In the genomic region with DNA sequence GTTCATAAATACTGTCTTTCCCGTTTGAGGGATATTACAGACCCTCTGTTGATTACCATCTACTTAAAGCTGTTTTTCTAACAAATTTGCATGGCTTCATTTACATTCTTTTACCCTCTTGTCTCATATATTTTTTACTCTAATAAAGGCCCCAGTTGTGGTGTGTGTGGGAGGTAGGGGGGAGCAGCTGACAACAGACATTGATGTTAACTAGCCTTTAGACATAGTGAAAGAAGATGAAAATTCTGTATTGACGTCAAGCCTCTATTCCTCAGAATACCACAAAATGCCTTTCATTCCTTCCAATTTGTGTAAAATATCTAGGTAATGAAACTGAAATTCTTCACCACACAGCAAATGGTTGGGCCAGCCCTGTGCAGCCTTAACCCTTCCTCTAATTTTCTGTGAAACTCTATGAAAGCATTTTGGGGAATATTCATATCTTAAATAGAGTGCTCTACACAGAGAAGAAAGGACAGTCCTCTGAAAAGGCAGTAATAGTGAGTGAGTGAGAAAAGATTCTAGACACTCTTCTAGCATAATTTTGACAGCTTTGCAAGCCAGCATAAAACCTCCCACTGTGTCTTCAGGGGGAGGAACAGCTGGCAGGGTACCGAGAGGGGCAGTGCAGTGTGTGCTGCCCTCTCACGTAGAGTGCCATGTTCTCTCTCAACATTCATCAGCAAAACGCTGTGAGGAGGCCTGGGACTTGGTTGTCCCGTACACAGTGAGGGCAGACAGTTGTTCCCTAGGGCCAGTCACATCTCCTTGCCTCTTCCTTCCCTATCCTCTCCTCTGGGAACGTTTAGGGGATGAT, we compare ENCODE assay signal across 1 cellular context.
TF ChIP-seq lines count a peak whose summit lies in the region.

No MANE protein-coding gene starts in this region.

TF ChIP-seq in GM23338, 12 proteins besides CTCF, POLR2A, EP300 and RAD21 (continued from another document):
- TF ChIP-seq, protein P1, sequence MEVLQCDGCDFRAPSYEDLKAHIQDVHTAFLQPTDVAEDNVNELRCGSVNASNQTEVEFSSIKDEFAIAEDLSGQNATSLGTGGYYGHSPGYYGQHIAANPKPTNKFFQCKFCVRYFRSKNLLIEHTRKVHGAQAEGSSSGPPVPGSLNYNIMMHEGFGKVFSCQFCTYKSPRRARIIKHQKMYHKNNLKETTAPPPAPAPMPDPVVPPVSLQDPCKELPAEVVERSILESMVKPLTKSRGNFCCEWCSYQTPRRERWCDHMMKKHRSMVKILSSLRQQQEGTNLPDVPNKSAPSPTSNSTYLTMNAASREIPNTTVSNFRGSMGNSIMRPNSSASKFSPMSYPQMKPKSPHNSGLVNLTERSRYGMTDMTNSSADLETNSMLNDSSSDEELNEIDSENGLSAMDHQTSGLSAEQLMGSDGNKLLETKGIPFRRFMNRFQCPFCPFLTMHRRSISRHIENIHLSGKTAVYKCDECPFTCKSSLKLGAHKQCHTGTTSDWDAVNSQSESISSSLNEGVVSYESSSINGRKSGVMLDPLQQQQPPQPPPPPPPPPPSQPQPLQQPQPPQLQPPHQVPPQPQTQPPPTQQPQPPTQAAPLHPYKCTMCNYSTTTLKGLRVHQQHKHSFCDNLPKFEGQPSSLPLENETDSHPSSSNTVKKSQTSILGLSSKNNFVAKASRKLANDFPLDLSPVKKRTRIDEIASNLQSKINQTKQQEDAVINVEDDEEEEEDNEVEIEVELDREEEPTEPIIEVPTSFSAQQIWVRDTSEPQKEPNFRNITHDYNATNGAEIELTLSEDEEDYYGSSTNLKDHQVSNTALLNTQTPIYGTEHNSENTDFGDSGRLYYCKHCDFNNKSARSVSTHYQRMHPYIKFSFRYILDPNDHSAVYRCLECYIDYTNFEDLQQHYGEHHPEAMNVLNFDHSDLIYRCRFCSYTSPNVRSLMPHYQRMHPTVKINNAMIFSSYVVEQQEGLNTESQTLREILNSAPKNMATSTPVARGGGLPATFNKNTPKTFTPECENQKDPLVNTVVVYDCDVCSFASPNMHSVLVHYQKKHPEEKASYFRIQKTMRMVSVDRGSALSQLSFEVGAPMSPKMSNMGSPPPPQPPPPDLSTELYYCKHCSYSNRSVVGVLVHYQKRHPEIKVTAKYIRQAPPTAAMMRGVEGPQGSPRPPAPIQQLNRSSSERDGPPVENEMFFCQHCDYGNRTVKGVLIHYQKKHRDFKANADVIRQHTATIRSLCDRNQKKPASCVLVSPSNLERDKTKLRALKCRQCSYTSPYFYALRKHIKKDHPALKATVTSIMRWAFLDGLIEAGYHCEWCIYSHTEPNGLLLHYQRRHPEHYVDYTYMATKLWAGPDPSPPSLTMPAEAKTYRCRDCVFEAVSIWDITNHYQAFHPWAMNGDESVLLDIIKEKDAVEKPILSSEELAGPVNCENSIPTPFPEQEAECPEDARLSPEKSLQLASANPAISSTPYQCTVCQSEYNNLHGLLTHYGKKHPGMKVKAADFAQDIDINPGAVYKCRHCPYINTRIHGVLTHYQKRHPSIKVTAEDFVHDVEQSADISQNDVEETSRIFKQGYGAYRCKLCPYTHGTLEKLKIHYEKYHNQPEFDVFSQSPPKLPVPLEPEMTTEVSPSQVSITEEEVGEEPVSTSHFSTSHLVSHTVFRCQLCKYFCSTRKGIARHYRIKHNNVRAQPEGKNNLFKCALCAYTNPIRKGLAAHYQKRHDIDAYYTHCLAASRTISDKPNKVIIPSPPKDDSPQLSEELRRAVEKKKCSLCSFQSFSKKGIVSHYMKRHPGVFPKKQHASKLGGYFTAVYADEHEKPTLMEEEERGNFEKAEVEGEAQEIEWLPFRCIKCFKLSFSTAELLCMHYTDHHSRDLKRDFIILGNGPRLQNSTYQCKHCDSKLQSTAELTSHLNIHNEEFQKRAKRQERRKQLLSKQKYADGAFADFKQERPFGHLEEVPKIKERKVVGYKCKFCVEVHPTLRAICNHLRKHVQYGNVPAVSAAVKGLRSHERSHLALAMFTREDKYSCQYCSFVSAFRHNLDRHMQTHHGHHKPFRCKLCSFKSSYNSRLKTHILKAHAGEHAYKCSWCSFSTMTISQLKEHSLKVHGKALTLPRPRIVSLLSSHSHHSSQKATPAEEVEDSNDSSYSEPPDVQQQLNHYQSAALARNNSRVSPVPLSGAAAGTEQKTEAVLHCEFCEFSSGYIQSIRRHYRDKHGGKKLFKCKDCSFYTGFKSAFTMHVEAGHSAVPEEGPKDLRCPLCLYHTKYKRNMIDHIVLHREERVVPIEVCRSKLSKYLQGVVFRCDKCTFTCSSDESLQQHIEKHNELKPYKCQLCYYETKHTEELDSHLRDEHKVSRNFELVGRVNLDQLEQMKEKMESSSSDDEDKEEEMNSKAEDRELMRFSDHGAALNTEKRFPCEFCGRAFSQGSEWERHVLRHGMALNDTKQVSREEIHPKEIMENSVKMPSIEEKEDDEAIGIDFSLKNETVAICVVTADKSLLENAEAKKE (CRISPR knock-in tag; IDR thresholded peaks at IDR 0.05) = no peak
- TF ChIP-seq, protein P2, sequence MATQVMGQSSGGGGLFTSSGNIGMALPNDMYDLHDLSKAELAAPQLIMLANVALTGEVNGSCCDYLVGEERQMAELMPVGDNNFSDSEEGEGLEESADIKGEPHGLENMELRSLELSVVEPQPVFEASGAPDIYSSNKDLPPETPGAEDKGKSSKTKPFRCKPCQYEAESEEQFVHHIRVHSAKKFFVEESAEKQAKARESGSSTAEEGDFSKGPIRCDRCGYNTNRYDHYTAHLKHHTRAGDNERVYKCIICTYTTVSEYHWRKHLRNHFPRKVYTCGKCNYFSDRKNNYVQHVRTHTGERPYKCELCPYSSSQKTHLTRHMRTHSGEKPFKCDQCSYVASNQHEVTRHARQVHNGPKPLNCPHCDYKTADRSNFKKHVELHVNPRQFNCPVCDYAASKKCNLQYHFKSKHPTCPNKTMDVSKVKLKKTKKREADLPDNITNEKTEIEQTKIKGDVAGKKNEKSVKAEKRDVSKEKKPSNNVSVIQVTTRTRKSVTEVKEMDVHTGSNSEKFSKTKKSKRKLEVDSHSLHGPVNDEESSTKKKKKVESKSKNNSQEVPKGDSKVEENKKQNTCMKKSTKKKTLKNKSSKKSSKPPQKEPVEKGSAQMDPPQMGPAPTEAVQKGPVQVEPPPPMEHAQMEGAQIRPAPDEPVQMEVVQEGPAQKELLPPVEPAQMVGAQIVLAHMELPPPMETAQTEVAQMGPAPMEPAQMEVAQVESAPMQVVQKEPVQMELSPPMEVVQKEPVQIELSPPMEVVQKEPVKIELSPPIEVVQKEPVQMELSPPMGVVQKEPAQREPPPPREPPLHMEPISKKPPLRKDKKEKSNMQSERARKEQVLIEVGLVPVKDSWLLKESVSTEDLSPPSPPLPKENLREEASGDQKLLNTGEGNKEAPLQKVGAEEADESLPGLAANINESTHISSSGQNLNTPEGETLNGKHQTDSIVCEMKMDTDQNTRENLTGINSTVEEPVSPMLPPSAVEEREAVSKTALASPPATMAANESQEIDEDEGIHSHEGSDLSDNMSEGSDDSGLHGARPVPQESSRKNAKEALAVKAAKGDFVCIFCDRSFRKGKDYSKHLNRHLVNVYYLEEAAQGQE (IDR thresholded peaks at IDR 0.05; ENCODE audit: unreplicated experiment) = no peak
- TF ChIP-seq STAT1 (IDR thresholded peaks at IDR 0.05; ENCODE audit: unreplicated experiment) (no peak), EZH2phosphoT487 (IDR thresholded peaks at IDR 0.05; ENCODE audit: unreplicated experiment) (no peak), EZH2 (IDR thresholded peaks at IDR 0.05; ENCODE audit: low read depth, unreplicated experiment) (no peak)
